ENCODE assay signal across 22 cellular contexts in the genomic region with DNA sequence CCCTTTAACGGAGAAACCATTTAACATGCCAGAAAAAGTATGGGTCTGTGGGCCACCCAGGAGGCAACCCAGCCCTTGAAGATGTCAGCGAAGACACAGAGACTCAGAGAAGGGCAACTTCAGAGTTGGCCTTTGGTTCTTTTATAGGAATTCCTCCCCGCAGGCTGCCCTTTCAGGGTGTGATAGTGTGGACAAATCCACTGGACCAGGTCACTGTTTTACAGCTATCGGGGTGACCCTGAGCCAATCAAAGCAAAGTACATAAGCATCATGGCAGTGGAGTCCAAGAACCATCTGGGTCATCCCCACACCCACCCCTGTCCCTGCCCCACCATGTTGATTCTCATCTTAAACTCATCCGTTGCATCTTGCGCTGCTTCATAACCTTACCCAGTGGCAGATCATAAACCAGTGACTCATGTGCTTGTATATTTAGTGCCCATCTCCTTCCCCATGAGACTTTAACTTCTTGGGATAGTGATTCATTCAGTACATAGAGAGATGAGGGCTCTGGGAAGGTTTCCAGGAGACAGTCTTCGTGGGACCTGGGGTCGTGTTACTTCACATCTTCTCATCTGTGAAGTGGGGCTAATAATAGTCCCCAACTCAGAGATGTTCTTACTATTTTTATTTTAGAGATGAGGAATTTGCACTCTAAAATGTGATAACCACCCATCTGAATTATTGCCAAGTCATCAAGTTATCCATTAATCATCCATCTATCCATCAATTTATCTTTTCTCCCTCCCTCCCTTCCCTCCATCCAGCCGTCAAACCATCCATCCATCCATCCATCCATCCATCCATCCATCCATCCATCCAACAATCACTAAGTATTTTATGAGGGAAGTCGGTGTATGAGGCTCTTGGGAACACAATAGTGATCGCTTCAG. TPM values are rescaled to one million over a fixed set of nuclear protein-coding genes. Genes with fewer than 3 reads are reported as not detected.
DNase-seq lines count a peak whose midpoint lies in the region; ATAC-seq and TF ChIP-seq lines count a peak whose summit lies in the region.
"Had no signal": no experiment of that assay in that cellular context is flagged by ENCODE, and none has a peak within 500 bp of the region (broad histone marks: within the 10 kb centered on the region; RNA-seq: fewer than 3 reads in every experiment).

No MANE protein-coding gene starts in this region.

- WGBS in SK-N-SH (ENCODE audit: low lambda C conversion rate) = 53% methylated on average over 11 of the region's 11 CpGs
- WGBS in transverse colon (ENCODE audit: low coverage in 1 of 2), 2 donors = 65 to 70% methylated on average over 7 to 11 of the region's 11 CpGs

- no peak for TF ChIP-seq POLR2A in transverse colon (IDR thresholded peaks at IDR 0.05)

- POLR2A ChIA-PET in SK-N-SH (lab: Yijun Ruan, JAX) (no interaction called here), PC-3 (lab: Charles Lee; ENCODE audit: unreplicated experiment) (no interaction called here)

- no peaks in the 10 kb centered on the region for H3K79me2 ChIP-seq in SK-N-SH (ENCODE audit: insufficient read depth)
- no peaks in the 10 kb centered on the region for H3K79me2 ChIP-seq in PC-3 (ENCODE audit: low read length)

- H2AFZ ChIP-seq in SK-N-SH (ENCODE audit: low read depth) (no peak overlapping the region), PC-3 (ENCODE audit: low read length) (no peak overlapping the region)

- intact Hi-C loops in PC-3 (cut with micrococcal nuclease) (no loop called here), transverse colon (cut with DNase I; ENCODE audit: low total_unique reads) (no loop called here)

- H3K9me3 ChIP-seq in SK-N-SH (no peaks in the 10 kb centered on the region), PC-3 (ENCODE audit: low read length) (no peaks in the 10 kb centered on the region), transverse colon (no peaks in the 10 kb centered on the region)
- H3K9me3 ChIP-seq: pancreas had no signal

- in situ Hi-C loops in transverse colon (cut with MboI; ENCODE audit: low pct_ligation_motif_present in 1 of 4, low pct_unique_long_range_greater_than_20kb in 1 of 4, low sequenced_read_pairs in 3 of 4) = no loop called here

- TF ChIP-seq CTCF in SK-N-SH (IDR thresholded peaks at IDR 0.05) (no peak), PC-3 (conservative IDR thresholded peaks at IDR 0.05; ENCODE audit: low read depth, low read length) (no peak), transverse colon (IDR thresholded peaks at IDR 0.05) (no peak)

- no peaks in the 10 kb centered on the region for H3F3A ChIP-seq in SK-N-SH (replicated peaks; ENCODE audit: insufficient read depth)
- H3F3A ChIP-seq in PC-3 (ENCODE audit: low read length, unreplicated experiment) = no peaks in the 10 kb centered on the region

- no TSS peak for BruUV-seq in PC-3 (replicated peaks; lab: Mats Ljungman, UMichigan)

- TF ChIP-seq EP300 in SK-N-SH (IDR thresholded peaks at IDR 0.05; ENCODE audit: borderline replicate concordance in 1 of 2, low read depth in 1 of 2, low read length in 1 of 2) (no peak), transverse colon (IDR thresholded peaks at IDR 0.05; ENCODE audit: low read depth) (no peak)

- CTCF ChIA-PET in SK-N-SH (lab: Yijun Ruan, JAX) (no interaction called here), PC-3 (lab: Charles Lee) (no interaction called here)

- H3K9ac ChIP-seq in SK-N-SH = no peak overlapping the region
- H3K9ac ChIP-seq in PC-3 (ENCODE audit: low read length) = no peak overlapping the region

- no peak for ATAC-seq in SK-N-SH treated with all-trans-retinoic acid at 6 μM for 48 hours
- ATAC-seq in PC-3 = peak; percentile 98
- ATAC-seq in GM18868 (IDR thresholded peaks at IDR 0.05; ENCODE audit: unreplicated experiment) = no peak
- no peak for ATAC-seq in HG02970 (IDR thresholded peaks at IDR 0.05; ENCODE audit: low FRiP score, unreplicated experiment)
- ATAC-seq: natural killer cell had no signal

- H3K4me2 ChIP-seq in SK-N-SH (no peak overlapping the region), PC-3 (ENCODE audit: low read length) (0 out of 2 replicates have a peak overlapping the region, but pooled peaks have one; percentile 4)

- H4K20me1 ChIP-seq in SK-N-SH (ENCODE audit: insufficient read depth) (no peaks in the 10 kb centered on the region), PC-3 (ENCODE audit: low read length) (no peaks in the 10 kb centered on the region)

- H3K27me3 ChIP-seq in SK-N-SH (ENCODE audit: insufficient read depth) = no peaks in the 10 kb centered on the region
- peaks cover 34% of the 10 kb centered on the region for H3K27me3 ChIP-seq in PC-3 (ENCODE audit: low read length)
- no peaks in the 10 kb centered on the region for H3K27me3 ChIP-seq in transverse colon
- H3K27me3 ChIP-seq: pancreas had no signal

- DNase-seq in SK-N-SH (no peak), PC-3 (peak; percentile 87), dedifferentiated amniotic fluid mesenchymal stem cell (ENCODE audit: extremely low spot score) (peak; percentile 18), transverse colon (peak; percentile 41), midbrain (lab: John Stamatoyannopoulos, UW) (no peak)
- DNase-seq: 8988T; activated CD4-positive, alpha-beta T cell treated with anti-CD3 and anti-CD28 coated beads for 48 hours; aorta; DMS53; GOT3; hypothalamus; Karpas-422; kidney; natural killer cell; NCI-H1417; NCI-H2171; pancreas; substantia nigra had no signal

- H3K4me3 ChIP-seq in SK-N-SH (ENCODE audit: low read depth in 2 of 2, low read length in 1 of 2) = no peak overlapping the region
- H3K4me3 ChIP-seq in PC-3 (ENCODE audit: low read length) = no peak overlapping the region
- no peak overlapping the region for H3K4me3 ChIP-seq in transverse colon
- H3K4me3 ChIP-seq: pancreas had no signal

- no peaks in the 10 kb centered on the region for H3K36me3 ChIP-seq in SK-N-SH (replicated peaks in 1 of 2; ENCODE audit: control insufficient read depth in 1 of 2, insufficient read depth in 2 of 2, low read length in 1 of 2)
- H3K36me3 ChIP-seq in PC-3 (ENCODE audit: low read depth, low read length) = no peaks in the 10 kb centered on the region
- H3K36me3 ChIP-seq in transverse colon = no peaks in the 10 kb centered on the region
- H3K36me3 ChIP-seq: pancreas had no signal

- H3K9me2 ChIP-seq in SK-N-SH = no peaks in the 10 kb centered on the region
- H3K9me2 ChIP-seq in PC-3 (replicated peaks; ENCODE audit: low read length) = no peaks in the 10 kb centered on the region

- no peak for TF ChIP-seq RAD21 in SK-N-SH (IDR thresholded peaks at IDR 0.05; ENCODE audit: low read length)

- H3K4me1 ChIP-seq in SK-N-SH (ENCODE audit: control insufficient read depth in 1 of 2, insufficient read depth in 2 of 2, low read depth in 1 of 2, low read length in 1 of 2) (peaks cover 0 to 4% of the 10 kb centered on the region in 2 experiments; a peak in 1 of 4 replicates), PC-3 (ENCODE audit: insufficient read depth, low read length) (peaks cover 6% of the 10 kb centered on the region), transverse colon (no peaks in the 10 kb centered on the region)
- H3K4me1 ChIP-seq: pancreas had no signal

- no peak overlapping the region for H3K27ac ChIP-seq in SK-N-SH (ENCODE audit: low read depth in 2 of 2, low read length in 1 of 2)
- no peak overlapping the region for H3K27ac ChIP-seq in PC-3 (ENCODE audit: low read length)
- no peak overlapping the region for H3K27ac ChIP-seq in transverse colon
- H3K27ac ChIP-seq: C4-2B, pancreas had no signal

TF ChIP-seq in SK-N-SH, 30 proteins besides CTCF, POLR2A, EP300 and RAD21:
- TF ChIP-seq FOSL2 (IDR thresholded peaks at IDR 0.05; ENCODE audit: borderline replicate concordance, low read depth) (peak; percentile 22; the same call in 1 of the 2 replicates), TCF12 (IDR thresholded peaks at IDR 0.05) (no peak)

TF ChIP-seq in SK-N-SH treated with all-trans-retinoic acid at 6 μM for 48 hours, 23 proteins besides CTCF, POLR2A, EP300 and RAD21 (continues in another document):
- TF ChIP-seq POU6F1 (CRISPR knock-in tag; IDR thresholded peaks at IDR 0.05; ENCODE audit: borderline replicate concordance, low read depth) (no peak), ZFP30 (CRISPR knock-in tag; IDR thresholded peaks at IDR 0.05) (no peak), ZFP3 (CRISPR knock-in tag; IDR thresholded peaks at IDR 0.05) (no peak), CSDC2 (CRISPR knock-in tag; IDR thresholded peaks at IDR 0.05) (no peak), ESRRG (CRISPR knock-in tag; IDR thresholded peaks at IDR 0.05) (no peak), ZNF8 (CRISPR knock-in tag; IDR thresholded peaks at IDR 0.05) (no peak)
- TF ChIP-seq, protein P1, sequence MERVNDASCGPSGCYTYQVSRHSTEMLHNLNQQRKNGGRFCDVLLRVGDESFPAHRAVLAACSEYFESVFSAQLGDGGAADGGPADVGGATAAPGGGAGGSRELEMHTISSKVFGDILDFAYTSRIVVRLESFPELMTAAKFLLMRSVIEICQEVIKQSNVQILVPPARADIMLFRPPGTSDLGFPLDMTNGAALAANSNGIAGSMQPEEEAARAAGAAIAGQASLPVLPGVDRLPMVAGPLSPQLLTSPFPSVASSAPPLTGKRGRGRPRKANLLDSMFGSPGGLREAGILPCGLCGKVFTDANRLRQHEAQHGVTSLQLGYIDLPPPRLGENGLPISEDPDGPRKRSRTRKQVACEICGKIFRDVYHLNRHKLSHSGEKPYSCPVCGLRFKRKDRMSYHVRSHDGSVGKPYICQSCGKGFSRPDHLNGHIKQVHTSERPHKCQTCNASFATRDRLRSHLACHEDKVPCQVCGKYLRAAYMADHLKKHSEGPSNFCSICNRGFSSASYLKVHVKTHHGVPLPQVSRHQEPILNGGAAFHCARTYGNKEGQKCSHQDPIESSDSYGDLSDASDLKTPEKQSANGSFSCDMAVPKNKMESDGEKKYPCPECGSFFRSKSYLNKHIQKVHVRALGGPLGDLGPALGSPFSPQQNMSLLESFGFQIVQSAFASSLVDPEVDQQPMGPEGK (CRISPR knock-in tag; IDR thresholded peaks at IDR 0.05; ENCODE audit: borderline replicate concordance) = no peak

RNA-seq across cellular contexts. Expression of gene EDN3, which starts 51.0 kb away (rescaled TPM):
- polyA plus RNA-seq in SK-N-SH (2012; rRNA removed) = 0.02 and 0.05 TPM in 2 replicates
- polyA plus RNA-seq in SK-N-SH (2012; cell fraction: cytosol; rRNA removed) = 0.06 and 0.10 TPM in 2 replicates
- polyA plus RNA-seq in SK-N-SH (2012; cell fraction: nucleus; rRNA removed) = 0.04 TPM in 2 replicates
- total RNA-seq in PC-3 (2014; rRNA removed) (not detected in 2 replicates), transverse colon (100 to 1,000 TPM in 1 of 4 donors, 10 to 100 TPM in 3; 13.1 to 127 (median 76.8) TPM)
- total RNA-seq: aorta had no signal

Comparison
In these comparisons a context has a peak if more than half of its experiments do, and no peak if none do; other contexts are left out.
1. DNase-seq: peak in PC-3 (single experiment), dedifferentiated amniotic fluid mesenchymal stem cell (single experiment) and transverse colon (single experiment); none in SK-N-SH (single experiment) and midbrain (single experiment).
2. RNA of gene EDN3, which starts 51.0 kb away (total RNA-seq): 13.1 to 127 TPM in transverse colon; not detected in PC-3; every median in the first group is over 10 times any median in the second.